ENCODE assay signal across 8 cellular contexts in the genomic region with DNA sequence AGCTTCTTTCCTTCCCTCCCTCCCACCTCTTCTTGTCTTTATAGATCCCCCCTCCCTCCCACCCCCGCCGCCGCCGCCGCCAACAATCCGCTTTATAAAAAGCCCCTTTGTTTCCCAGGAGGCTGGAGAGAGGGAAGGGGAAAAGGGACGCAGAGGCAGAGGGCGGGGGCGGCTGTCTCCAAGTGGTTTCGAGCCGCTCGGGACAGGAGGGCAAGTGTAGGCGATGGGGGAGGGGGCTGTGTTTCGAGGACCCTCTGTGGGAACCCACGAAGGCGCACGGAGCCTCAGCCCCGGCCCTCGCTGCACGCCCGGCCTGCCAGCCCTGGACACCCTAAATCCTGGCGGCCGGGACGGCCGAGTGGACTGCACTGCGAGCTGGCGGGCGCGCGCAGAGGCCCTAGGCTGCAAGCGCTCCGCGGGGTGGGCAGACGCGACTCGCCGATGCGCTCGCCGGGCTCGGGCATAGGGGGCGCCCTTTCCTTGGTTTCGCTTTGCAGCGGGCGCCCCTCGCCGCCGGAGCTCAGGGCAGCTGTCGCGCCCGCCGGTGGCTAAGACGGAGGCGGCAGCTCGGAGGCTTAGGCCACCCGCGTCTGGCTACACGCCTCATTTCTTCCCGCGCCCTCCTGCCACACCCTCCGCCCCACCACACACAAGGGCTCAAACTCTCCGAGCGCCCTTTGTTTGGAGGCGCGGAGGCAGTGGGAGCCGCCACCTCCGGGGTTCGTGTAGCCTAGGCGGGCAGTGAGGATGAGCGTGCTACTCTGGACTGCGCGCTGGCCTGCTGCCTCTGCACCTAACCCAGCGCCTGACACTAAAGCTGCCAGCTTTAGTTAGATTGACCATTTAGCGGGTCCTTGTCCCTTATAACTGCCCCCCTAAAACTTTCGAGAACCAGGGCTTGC.
DNase-seq lines count a peak whose midpoint lies in the region; ATAC-seq lines count a peak whose summit lies in the region.

No MANE protein-coding gene starts in this region.

- H3K9me3 ChIP-seq in muscle layer of colon (ENCODE audit: low read length), result no peaks in the 10 kb centered on the region

- DNase-seq in NCI-H187 (lab: John Stamatoyannopoulos, UW), result peak; percentile 42 to 57
- no peak for DNase-seq in NCI-H187 treated with DMSO at 0.1 percent for 48 hours (lab: John Stamatoyannopoulos, UW)
- DNase-seq in NCI-H82 treated with DMSO at 0.1 percent for 48 hours (lab: John Stamatoyannopoulos, UW; ENCODE audit: unreplicated experiment), result peak; percentile 35
- DNase-seq in activated T-cell treated with anti-CD3 and anti-CD28 coated beads, Interleukin-2, amount 50 U/mL, for 24 hours, result peak; percentile 71
- peak; percentile 50 for DNase-seq in fibroblast of gingiva (ENCODE audit: low read depth)
- DNase-seq in substantia nigra (lab: John Stamatoyannopoulos, UW), result peak; percentile 6 to 84 (median 66)

- H3K27me3 Mint-ChIP-seq in activated T-cell treated with anti-CD3 and anti-CD28 coated beads, Interleukin-2, amount 50 U/mL, for 24 hours, result peaks cover 33% of the 10 kb centered on the region

- H3K27ac ChIP-seq in muscle layer of colon (ENCODE audit: low read depth, low read length) (peak overlapping the region; percentile 76), substantia nigra (ENCODE audit: low read depth, low read length, poor library complexity, severe bottlenecking) (peak overlapping the region; percentile 84)

- peaks cover 0 to 28% of the 10 kb centered on the region in 2 donors for H3K27me3 ChIP-seq in muscle layer of colon (ENCODE audit: control insufficient read depth in 1 of 2, insufficient read depth in 2 of 2, low read length in 2 of 2)

- peak overlapping the region; percentile 73 for H3K4me3 Mint-ChIP-seq in activated T-cell treated with anti-CD3 and anti-CD28 coated beads, Interleukin-2, amount 50 U/mL, for 24 hours

- no peak for ATAC-seq in HG03045 (IDR thresholded peaks at IDR 0.05; ENCODE audit: unreplicated experiment)

- peak overlapping the region; percentile 63 to 74 for H3K4me3 ChIP-seq in muscle layer of colon (ENCODE audit: low read depth in 1 of 2, low read length in 2 of 2)

- H3K4me1 Mint-ChIP-seq in activated T-cell treated with anti-CD3 and anti-CD28 coated beads, Interleukin-2, amount 50 U/mL, for 24 hours (ENCODE audit: low read depth), result peaks cover 30% of the 10 kb centered on the region

- H3K36me3 ChIP-seq in muscle layer of colon (ENCODE audit: insufficient read depth, low read length), result no peaks in the 10 kb centered on the region

- H3K36me3 Mint-ChIP-seq in activated T-cell treated with anti-CD3 and anti-CD28 coated beads, Interleukin-2, amount 50 U/mL, for 24 hours (ENCODE audit: low read depth), result no peaks in the 10 kb centered on the region

- no peaks in the 10 kb centered on the region for H3K9me3 Mint-ChIP-seq in activated T-cell treated with anti-CD3 and anti-CD28 coated beads, Interleukin-2, amount 50 U/mL, for 24 hours

- H3K9ac ChIP-seq in muscle layer of colon (ENCODE audit: low read length), result peak overlapping the region; percentile 21

- no peak overlapping the region for H3K27ac Mint-ChIP-seq in activated T-cell treated with anti-CD3 and anti-CD28 coated beads, Interleukin-2, amount 50 U/mL, for 24 hours

- H3K4me1 ChIP-seq in muscle layer of colon (ENCODE audit: insufficient read depth, low read length), result peaks cover 11% of the 10 kb centered on the region
